8 cellular contexts compared by ENCODE assay signal in genomic region chr19:38544569-38545315, GRCh38.
A peak's percentile ranks its signal among the peaks of the same experiment; 100 is the strongest.
DNase-seq lines count a peak whose midpoint lies in the region; ATAC-seq and TF ChIP-seq lines count a peak whose summit lies in the region.

No MANE protein-coding gene starts in this region.

- TF ChIP-seq POLR2A in transverse colon (IDR thresholded peaks at IDR 0.05), result no peak

- H3K27me3 ChIP-seq in transverse colon, result no peaks in the 10 kb centered on the region

- intact Hi-C loops in transverse colon (cut with DNase I; ENCODE audit: low total_unique reads), result no loop called here
- intact Hi-C loops in sciatic nerve (cut with DNase I), result loop anchor here (1.0 kb wide), 1 partner anchor 361 kb away; no protein-coding TSS in a partner anchor

- no peak for ATAC-seq in sciatic nerve

- 0 to 42% methylated on average over 3 to 6 of the region's 6 CpGs for WGBS in transverse colon (ENCODE audit: low coverage in 1 of 2), 2 donors

- no peak for TF ChIP-seq EP300 in transverse colon (IDR thresholded peaks at IDR 0.05; ENCODE audit: low read depth)

- in situ Hi-C loops in transverse colon (cut with MboI; ENCODE audit: low pct_ligation_motif_present in 1 of 4, low pct_unique_long_range_greater_than_20kb in 1 of 4, low sequenced_read_pairs in 3 of 4), result loop anchor here in 2 of 4 donors (10.0 to 25.0 kb wide), 3 partner anchors 70 to 393 kb away; partner anchors contain the start of genes EIF3K (in 1 of the 2), MAP4K1 (in 1 of the 2), MRPS12 (in 1 of the 2) and SARS2 (in 1 of the 2)

- no peaks in the 10 kb centered on the region for H3K36me3 ChIP-seq in transverse colon

- peaks cover 0 to 9% (median 0%) of the 10 kb centered on the region in 4 donors for H3K4me1 ChIP-seq in transverse colon

- TF ChIP-seq CTCF in LNCaP clone FGC (IDR thresholded peaks at IDR 0.05; ENCODE audit: control insufficient read depth, extremely low read depth, insufficient read depth), result no peak
- peak in 1 of 5 experiments; percentile 52 for TF ChIP-seq CTCF in transverse colon (IDR thresholded peaks at IDR 0.05)

- H3K4me3 ChIP-seq in LNCaP clone FGC (ENCODE audit: low read depth, low read length) (no peak overlapping the region), transverse colon (peak overlapping the region in 1 of 4 donors; percentile 3)

- no peaks in the 10 kb centered on the region for H3K9me3 ChIP-seq in transverse colon

- DNase-seq in NCI-H2081 treated with DMSO at 0.1 percent for 48 hours (lab: John Stamatoyannopoulos, UW), result peak; percentile 35
- no peak for DNase-seq in NCI-H2081 (lab: John Stamatoyannopoulos, UW)
- peak; percentile 52 for DNase-seq in LNCaP clone FGC (ENCODE audit: low read depth)
- peak; percentile 21 for DNase-seq in cerebellar cortex (ENCODE audit: low spot score)
- DNase-seq in pons (ENCODE audit: low spot score), result peak; percentile 22
- DNase-seq in MV-4-11 (lab: John Stamatoyannopoulos, UW), result no peak
- no peak for DNase-seq in transverse colon
- DNase-seq in sciatic nerve (ENCODE audit: low spot score), result no peak

- peak overlapping the region in 1 of 4 donors; percentile 42 for H3K27ac ChIP-seq in transverse colon

Comparison
In these comparisons a context has a peak if more than half of its experiments do, and no peak if none do; other contexts are left out.
1. DNase-seq: peak in NCI-H2081 treated with DMSO at 0.1 percent for 48 hours (single experiment), LNCaP clone FGC (single experiment), cerebellar cortex (single experiment) and pons (single experiment); none in NCI-H2081 (0 of 2), MV-4-11 (single experiment), transverse colon (single experiment) and sciatic nerve (single experiment).